ENCODE assay signal across 34 cellular contexts in the genomic region with DNA sequence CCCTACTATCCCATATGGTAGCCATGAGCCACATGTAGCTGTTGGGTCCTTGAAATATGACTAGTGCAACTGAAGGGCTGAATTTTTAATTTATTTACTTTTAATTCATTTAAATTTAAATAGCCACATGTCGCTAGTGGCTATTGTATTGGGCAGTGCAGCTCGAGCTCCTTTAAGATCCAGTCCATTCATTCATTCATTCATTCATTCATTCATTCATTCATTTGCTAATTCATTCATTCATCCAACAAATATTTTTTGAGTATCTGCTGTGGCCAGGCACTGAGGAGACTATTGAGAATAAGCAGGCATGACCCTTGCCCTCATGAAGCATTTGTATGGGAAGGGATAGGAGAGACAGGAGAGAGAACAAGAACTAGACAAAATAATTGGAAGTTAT.
"Had no signal": no experiment of that assay in that cellular context is flagged by ENCODE, and none has a peak within 500 bp of the region (broad histone marks: within the 10 kb centered on the region; RNA-seq: fewer than 3 reads in every experiment).

No MANE protein-coding gene starts in this region.

- H3K4me1 Mint-ChIP-seq: activated B cell treated with CpG ODN at 0.5 μM for 24 hours; activated T-helper 17 cell treated with anti-CD3 and anti-CD28 coated beads, Interleukin-2, amount 50 U/mL, for 72 hours had no signal

- H3K27ac Mint-ChIP-seq: activated B cell treated with CpG ODN at 0.5 μM for 24 hours; activated CD8-positive, alpha-beta T cell treated with anti-CD3 and anti-CD28 coated beads for 36 hours; activated naive CD8-positive, alpha-beta T cell; activated T-helper 17 cell treated with anti-CD3 and anti-CD28 coated beads, Interleukin-2, amount 50 U/mL, for 72 hours; effector memory CD8-positive, alpha-beta T cell; T-helper 17 cell; T-helper 2 cell treated with Interferon-gamma antibody and Interleukin-4, amounts not matched to agents 5 μg/mL and 100 μg/mL, for 36 hours had no signal

- DNase-seq: activated B cell treated with CpG ODN at 0.5 μM for 24 hours; activated CD4-positive, alpha-beta T cell treated with anti-CD3 and anti-CD28 coated beads for 48 hours; activated CD4-positive, alpha-beta T cell treated with anti-CD3 and anti-CD28 coated beads, Interleukin-2, amount 50 U/mL, for 1 hour; activated CD4-positive, alpha-beta T cell treated with anti-CD3 and anti-CD28 coated beads, Interleukin-2, amount 50 U/mL, for 48 hours; activated CD8-positive, alpha-beta memory T cell treated with anti-CD3 and anti-CD28 coated beads for 24 hours; activated CD8-positive, alpha-beta T cell treated with anti-CD3 and anti-CD28 coated beads for 36 hours; activated effector memory CD4-positive, alpha-beta T cell treated with Interleukin-2 at 50 U/mL for 16 hours; activated gamma-delta T cell treated with Interleukin-2 at 50 U/mL for 16 hours; activated naive CD4-positive, alpha-beta T cell treated with anti-CD3 and anti-CD28 coated beads, Interleukin-2, amount 50 U/mL, for 16 hours; activated naive CD4-positive, alpha-beta T cell treated with Interleukin-2 at 50 U/mL for 16 hours; activated T-cell treated with anti-CD3 and anti-CD28 coated beads, Interleukin-2, amount 50 U/mL, for 4 hours; amniotic stem cell; anterior cingulate cortex; body of pancreas; caudate nucleus; cortex of kidney; dermis blood vessel endothelial cell; effector CD4-positive, alpha-beta T cell; effector memory CD8-positive, alpha-beta T cell; esophagus squamous epithelium; foreskin melanocyte; T-helper 1 cell; T-helper 17 cell; T1000 had no signal

- FAIRE-seq: colon, endometrium, endothelial cell of umbilical vein had no signal

- H3K4me3 ChIP-seq: body of pancreas, esophagus squamous epithelium, gastroesophageal sphincter had no signal

- ATAC-seq: activated CD4-positive, CD25-positive, alpha-beta regulatory T cell treated with anti-CD3 and anti-CD28 coated beads, Interleukin-2, amount 50 U/mL, for 24 hours; activated CD8-positive, alpha-beta T cell treated with anti-CD3 and anti-CD28 coated beads for 36 hours; activated T-cell treated with anti-CD3 and anti-CD28 coated beads, Interleukin-2, amount 50 U/mL, for 4 hours; activated T-helper 17 cell treated with anti-CD3 and anti-CD28 coated beads, Interleukin-2, amount 50 U/mL, for 72 hours; body of pancreas; effector memory CD8-positive, alpha-beta T cell; gastroesophageal sphincter; T-helper 17 cell had no signal

- H3K27ac ChIP-seq: body of pancreas, epithelial cell of prostate, esophagus squamous epithelium, gastroesophageal sphincter, WERI-Rb-1 had no signal

- H3K9me3 ChIP-seq: body of pancreas, esophagus squamous epithelium, gastroesophageal sphincter had no signal

- H3K36me3 Mint-ChIP-seq: activated naive CD8-positive, alpha-beta T cell had no signal

- H3K27me3 ChIP-seq: body of pancreas, esophagus squamous epithelium, gastroesophageal sphincter had no signal

- H3K27me3 Mint-ChIP-seq: activated B cell treated with CpG ODN at 0.5 μM for 24 hours; activated CD8-positive, alpha-beta T cell treated with anti-CD3 and anti-CD28 coated beads for 36 hours; activated naive CD8-positive, alpha-beta T cell; activated T-helper 17 cell treated with anti-CD3 and anti-CD28 coated beads, Interleukin-2, amount 50 U/mL, for 72 hours had no signal

- H3K36me3 ChIP-seq: esophagus squamous epithelium, gastroesophageal sphincter, WERI-Rb-1 had no signal

- H3K4me1 ChIP-seq: body of pancreas, esophagus squamous epithelium, gastroesophageal sphincter had no signal

- H3K4me3 Mint-ChIP-seq: activated B cell treated with CpG ODN at 0.5 μM for 24 hours; activated CD8-positive, alpha-beta T cell treated with anti-CD3 and anti-CD28 coated beads for 36 hours; activated naive CD8-positive, alpha-beta T cell; activated T-cell treated with anti-CD3 and anti-CD28 coated beads, Interleukin-2, amount 50 U/mL, for 4 hours; activated T-helper 17 cell treated with anti-CD3 and anti-CD28 coated beads, Interleukin-2, amount 50 U/mL, for 72 hours; effector memory CD8-positive, alpha-beta T cell; T-helper 17 cell; T-helper 2 cell treated with Interferon-gamma antibody and Interleukin-4, amounts not matched to agents 5 μg/mL and 100 μg/mL, for 36 hours had no signal

- H3K9me3 Mint-ChIP-seq: activated B cell treated with CpG ODN at 0.5 μM for 24 hours; activated CD8-positive, alpha-beta T cell treated with anti-CD3 and anti-CD28 coated beads for 36 hours; activated T-cell treated with anti-CD3 and anti-CD28 coated beads, Interleukin-2, amount 50 U/mL, for 4 hours; activated T-helper 17 cell treated with anti-CD3 and anti-CD28 coated beads, Interleukin-2, amount 50 U/mL, for 72 hours; effector memory CD8-positive, alpha-beta T cell; T-helper 2 cell treated with Interferon-gamma antibody and Interleukin-4, amounts not matched to agents 5 μg/mL and 100 μg/mL, for 36 hours had no signal
